Comparison of ENCODE assay signal across 8 cellular contexts in the genomic region with DNA sequence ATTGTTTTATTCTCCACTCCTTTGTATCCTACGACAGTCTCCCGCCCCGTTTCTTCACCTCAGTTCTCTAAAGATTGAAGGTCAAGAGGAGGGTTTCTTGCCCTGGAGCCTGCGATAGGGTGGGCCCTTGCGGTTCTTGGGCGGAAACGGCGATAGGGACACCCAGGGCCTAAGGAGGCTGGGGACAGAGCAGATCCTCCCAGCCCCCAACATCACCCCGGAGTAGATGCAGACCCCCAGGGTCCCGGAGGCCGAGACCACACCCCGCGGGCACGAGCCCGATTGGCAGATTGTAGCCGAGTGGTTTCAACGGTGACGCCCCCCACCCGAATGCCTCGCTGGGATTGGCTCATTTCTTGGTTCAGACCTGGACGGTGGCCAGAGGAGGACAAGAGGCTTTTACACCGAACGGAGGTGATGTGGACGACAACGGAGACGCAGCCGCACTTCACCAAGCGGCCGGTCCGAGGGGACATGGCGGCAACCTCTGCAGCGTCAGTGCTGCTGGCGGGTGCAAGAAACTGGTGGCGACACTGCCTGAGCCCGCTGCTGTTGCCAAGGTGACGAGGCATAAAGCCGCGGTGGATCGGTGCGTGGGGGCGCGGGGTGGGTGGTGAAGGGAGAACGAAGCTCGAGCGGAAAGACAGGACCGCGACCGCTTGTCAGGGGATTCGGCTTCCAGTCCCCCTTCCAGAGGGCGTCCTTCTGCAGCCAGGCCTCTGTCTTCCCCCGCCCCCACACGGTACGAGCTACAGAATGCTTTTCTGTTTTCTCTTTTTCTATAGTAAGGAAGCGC. TPM values are rescaled to one million over a fixed set of nuclear protein-coding genes. Genes with fewer than 3 reads are reported as not detected.
DNase-seq lines count a peak whose midpoint lies in the region; ATAC-seq and TF ChIP-seq lines count a peak whose summit lies in the region.

No MANE protein-coding gene starts in this region.

- peak overlapping the region; percentile 95 for H3K4me3 Mint-ChIP-seq in activated naive CD4-positive, alpha-beta T cell treated with anti-CD3 and anti-CD28 coated beads, Interleukin-2, amount 50 U/mL, for 24 hours
- peak overlapping the region; percentile 90 for H3K4me3 Mint-ChIP-seq in glutamatergic neuron (ENCODE audit: unreplicated experiment)

- H3K36me3 ChIP-seq in DND-41 (ENCODE audit: insufficient read depth, low read length): no peaks in the 10 kb centered on the region
- no peaks in the 10 kb centered on the region for H3K36me3 ChIP-seq in HAP-1 (replicated peaks)
- H3K36me3 ChIP-seq in SK-N-MC (ENCODE audit: insufficient read depth, low read length): no peaks in the 10 kb centered on the region

- H3K27ac ChIP-seq in DND-41 (ENCODE audit: low read length) (no peak overlapping the region), SK-N-MC (no peak overlapping the region), temporal lobe (ENCODE audit: low read depth, low read length) (peak overlapping the region; percentile 89)

- peaks cover 14% of the 10 kb centered on the region for H3K9me3 Mint-ChIP-seq in activated naive CD4-positive, alpha-beta T cell treated with anti-CD3 and anti-CD28 coated beads, Interleukin-2, amount 50 U/mL, for 24 hours
- H3K9me3 Mint-ChIP-seq in glutamatergic neuron (ENCODE audit: unreplicated experiment): peaks cover 7% of the 10 kb centered on the region

- H3K79me2 ChIP-seq in DND-41 (ENCODE audit: insufficient read depth, low read length): no peaks in the 10 kb centered on the region

- H2AFZ ChIP-seq in DND-41 (ENCODE audit: low read depth, low read length): peak overlapping the region; percentile 74

- peaks cover 9% of the 10 kb centered on the region for H3K36me3 Mint-ChIP-seq in activated naive CD4-positive, alpha-beta T cell treated with anti-CD3 and anti-CD28 coated beads, Interleukin-2, amount 50 U/mL, for 24 hours
- peaks cover 6% of the 10 kb centered on the region for H3K36me3 Mint-ChIP-seq in glutamatergic neuron (ENCODE audit: unreplicated experiment)

- no peaks in the 10 kb centered on the region for H4K20me1 ChIP-seq in DND-41 (ENCODE audit: insufficient read depth, low read length)

- peak overlapping the region; percentile 68 for H3K27ac Mint-ChIP-seq in activated naive CD4-positive, alpha-beta T cell treated with anti-CD3 and anti-CD28 coated beads, Interleukin-2, amount 50 U/mL, for 24 hours
- peak overlapping the region; percentile 99 for H3K27ac Mint-ChIP-seq in glutamatergic neuron (ENCODE audit: unreplicated experiment)

- DNase-seq in DND-41 (peak; percentile 76), HAP-1 (ENCODE audit: low spot score in 2 of 2) (peak; percentile 94 to 98), NB4 (ENCODE audit: low read depth) (peak; percentile 96), SK-N-MC (ENCODE audit: low read depth, low spot score) (no peak), glutamatergic neuron (peak; percentile 97), occipital lobe (lab: John Stamatoyannopoulos, UW) (peak; percentile 86)

- peak overlapping the region; percentile 82 for H3K4me2 ChIP-seq in DND-41 (ENCODE audit: insufficient read depth, low read length)

- H3K4me3 ChIP-seq in DND-41 (ENCODE audit: low read depth in 1 of 2, low read length in 2 of 2) (peak overlapping the region; percentile 17 to 62; a peak in 3 of 4 replicates), HAP-1 (peak overlapping the region; percentile 81), NB4 (ENCODE audit: low read depth, low read length) (peak overlapping the region; percentile 93), SK-N-MC (peak overlapping the region; percentile 90)

- ATAC-seq in DND-41 (ENCODE audit: insufficient read depth, low read depth): peak; percentile 87

- H3K9me3 ChIP-seq in DND-41 (ENCODE audit: insufficient read depth, low read length, severe bottlenecking) (peaks cover 18% of the 10 kb centered on the region), HAP-1 (peaks cover 7% of the 10 kb centered on the region; the same call in 1 of the 2 replicates), SK-N-MC (ENCODE audit: low read depth, low read length) (peaks cover 8% of the 10 kb centered on the region; the same call in 1 of the 2 replicates)

- H3K4me1 Mint-ChIP-seq in activated naive CD4-positive, alpha-beta T cell treated with anti-CD3 and anti-CD28 coated beads, Interleukin-2, amount 50 U/mL, for 24 hours: peaks cover 20% of the 10 kb centered on the region
- peaks cover 8% of the 10 kb centered on the region for H3K4me1 Mint-ChIP-seq in glutamatergic neuron (ENCODE audit: low read depth, unreplicated experiment)

- H3K27me3 Mint-ChIP-seq in activated naive CD4-positive, alpha-beta T cell treated with anti-CD3 and anti-CD28 coated beads, Interleukin-2, amount 50 U/mL, for 24 hours: no peaks in the 10 kb centered on the region
- peaks cover 4% of the 10 kb centered on the region for H3K27me3 Mint-ChIP-seq in glutamatergic neuron (ENCODE audit: unreplicated experiment)

- peaks cover 20% of the 10 kb centered on the region for H3K27me3 ChIP-seq in DND-41 (ENCODE audit: insufficient read depth, low read length, poor library complexity)
- H3K27me3 ChIP-seq in HAP-1 (ENCODE audit: low read depth): no peaks in the 10 kb centered on the region; the same call in 1 of the 2 replicates

- peak; percentile 80 for TF ChIP-seq POLR2A in NB4 (IDR thresholded peaks at IDR 0.05; ENCODE audit: extremely low read depth, insufficient read length)

- H3K9ac ChIP-seq in DND-41 (ENCODE audit: low read depth, low read length) (peak overlapping the region; percentile 46), SK-N-MC (ENCODE audit: insufficient read length) (peak overlapping the region; percentile 49)

- H3K4me1 ChIP-seq in DND-41 (ENCODE audit: insufficient read depth, low read length): peaks cover 14% of the 10 kb centered on the region; the same call in 1 of the 2 replicates
- peaks cover 6% of the 10 kb centered on the region; the same call in 1 of the 2 replicates for H3K4me1 ChIP-seq in HAP-1

- in situ Hi-C loops in HAP-1 (cut with MboI; ENCODE audit: low sequenced_read_pairs): no loop called here

- TF ChIP-seq CTCF in DND-41 (IDR thresholded peaks at IDR 0.05; ENCODE audit: borderline replicate concordance, extremely low read depth, low read length, poor library complexity, severe bottlenecking) (no peak), NB4 (IDR thresholded peaks at IDR 0.05; ENCODE audit: low read depth, low read length) (no peak), glutamatergic neuron (IDR thresholded peaks at IDR 0.05; ENCODE audit: partially characterized antibody, unreplicated experiment) (no peak)

RNA-seq across cellular contexts. Expression of a gene that starts 19.0 kb away (rescaled TPM):
- total RNA-seq in glutamatergic neuron (ENCODE audit: unreplicated experiment): 18.1 TPM
- total RNA-seq in occipital lobe: 34.5 TPM
- 32.5 TPM for total RNA-seq in temporal lobe

Comparison
In these comparisons a context has a peak if more than half of its experiments do, and no peak if none do; other contexts are left out.
1. H3K4me3 ChIP-seq: peak in every context shown above with its lines; median percentile 93 in NB4; 90 in SK-N-MC; 81 in HAP-1; 40 in DND-41.